Comparison of ENCODE assay signal across 11 cellular contexts in genomic region chr5:88691945-88692868, GRCh38.
DNase-seq lines count a peak whose midpoint lies in the region; ATAC-seq and TF ChIP-seq lines count a peak whose summit lies in the region.
"Had no signal": no experiment of that assay in that cellular context is flagged by ENCODE, and none has a peak within 500 bp of the region (broad histone marks: within the 10 kb centered on the region; RNA-seq: fewer than 3 reads in every experiment).

No MANE protein-coding gene starts in this region.

- ATAC-seq in CD4-positive, alpha-beta T cell (ENCODE audit: poor library complexity): no peak

- H3K36me3 ChIP-seq in CD4-positive, alpha-beta memory T cell (ENCODE audit: insufficient read depth, low read length): no peaks in the 10 kb centered on the region

- H3K27ac ChIP-seq in CD4-positive, alpha-beta T cell (ENCODE audit: low read depth, low read length): no peak overlapping the region
- H3K27ac ChIP-seq in CD4-positive, alpha-beta memory T cell (ENCODE audit: low read depth, low read length): no peak overlapping the region

- H3K4me3 ChIP-seq in CD4-positive, alpha-beta memory T cell (ENCODE audit: low read length in 2 of 2): no peak overlapping the region

- no peaks in the 10 kb centered on the region for H3K9me3 Mint-ChIP-seq in CD4-positive, alpha-beta T cell
- H3K9me3 Mint-ChIP-seq in IgD-negative memory B cell (peaks cover 0 to 23% (median 0%) of the 10 kb centered on the region in 3 donors), neural crest cell (no peaks in the 10 kb centered on the region)
- H3K9me3 Mint-ChIP-seq in dendritic cell treated with granulocyte-macrophage colony-stimulating factor and Interleukin-4, amounts not matched to agents 40 ng/mL and 50 ng/mL, for 4 days: no peaks in the 10 kb centered on the region
- peaks cover 0 to 23% (median 3%) of the 10 kb centered on the region in 8 donors for H3K9me3 Mint-ChIP-seq in CD4-positive, alpha-beta memory T cell

- TF ChIP-seq CTCF in CD4-positive, alpha-beta T cell (IDR thresholded peaks at IDR 0.05): no peak
- TF ChIP-seq CTCF in neural crest cell (conservative IDR thresholded peaks at IDR 0.05): no peak
- no peak for TF ChIP-seq CTCF in GM10248 (IDR thresholded peaks at IDR 0.05; ENCODE audit: control extremely low read depth, extremely low read depth, low read depth, missing control alignments)

- intact Hi-C loops in CD4-positive, alpha-beta T cell (cut with DNase I, micrococcal nuclease): loop anchor here (1.0 to 10.0 kb wide), 4 partner anchors 911 to 1807 kb away; no protein-coding TSS in a partner anchor
- intact Hi-C loops in dendritic cell treated with granulocyte-macrophage colony-stimulating factor and Interleukin-4, amounts not matched to agents 40 ng/mL and 50 ng/mL, for 4 days (cut with micrococcal nuclease): loop anchor here (1.0 kb wide), 1 partner anchor 911 kb away; no protein-coding TSS in a partner anchor
- intact Hi-C loops in CD4-positive, alpha-beta memory T cell (cut with micrococcal nuclease): loop anchor here (1.0 to 2.0 kb wide), 3 partner anchors 12 to 1811 kb away; no protein-coding TSS in a partner anchor

- peaks cover 28% of the 10 kb centered on the region for H3K4me1 Mint-ChIP-seq in CD4-positive, alpha-beta T cell (ENCODE audit: low read depth)
- H3K4me1 Mint-ChIP-seq in IgD-negative memory B cell: peaks cover 12 to 18% (median 13%) of the 10 kb centered on the region in 3 donors
- H3K4me1 Mint-ChIP-seq in dendritic cell treated with granulocyte-macrophage colony-stimulating factor and Interleukin-4, amounts not matched to agents 40 ng/mL and 50 ng/mL, for 4 days (ENCODE audit: low read depth): peaks cover 27% of the 10 kb centered on the region
- H3K4me1 Mint-ChIP-seq in neural crest cell: peaks cover 29% of the 10 kb centered on the region
- peaks cover 6 to 30% (median 10%) of the 10 kb centered on the region in 4 donors for H3K4me1 Mint-ChIP-seq in CD4-positive, alpha-beta memory T cell

- H3K36me3 Mint-ChIP-seq in CD4-positive, alpha-beta T cell (ENCODE audit: low read depth): no peaks in the 10 kb centered on the region
- H3K36me3 Mint-ChIP-seq in IgD-negative memory B cell (peaks cover 7% of the 10 kb centered on the region), neural crest cell (ENCODE audit: low read depth) (peaks cover 3% of the 10 kb centered on the region)
- no peaks in the 10 kb centered on the region for H3K36me3 Mint-ChIP-seq in dendritic cell treated with granulocyte-macrophage colony-stimulating factor and Interleukin-4, amounts not matched to agents 40 ng/mL and 50 ng/mL, for 4 days (ENCODE audit: low read depth)
- peaks cover 0 to 2% of the 10 kb centered on the region in 2 donors for H3K36me3 Mint-ChIP-seq in CD4-positive, alpha-beta memory T cell

- CTCF ChIA-PET in CD4-positive, alpha-beta T cell (lab: Charles Lee): interaction anchor here (1.6 to 2.5 kb wide), 4 partner anchors 11 to 911 kb away, joined by 6 to 20 read pairs (median 14); no protein-coding TSS in a partner anchor
- CTCF ChIA-PET in GM10248 (lab: Yijun Ruan, JAX): interaction anchor here (0.8 to 5.5 kb wide), 20 partner anchors 11 to 1573 kb away, joined by 3 to 74 read pairs (median 6); no protein-coding TSS in a partner anchor
- CTCF ChIA-PET in CD4-positive, alpha-beta memory T cell (lab: Charles Lee; ENCODE audit: partially characterized antibody): interaction anchor here (0.9 to 5.5 kb wide), 19 partner anchors 8 to 1811 kb away, joined by 3 to 133 read pairs (median 6); partner anchors contain the start of gene CETN3

- H3K27ac Mint-ChIP-seq in CD4-positive, alpha-beta T cell: no peak overlapping the region
- H3K27ac Mint-ChIP-seq in IgD-negative memory B cell (peak overlapping the region; percentile 94 to 99 (median 95)), neural crest cell (ENCODE audit: unreplicated experiment) (no peak overlapping the region)
- no peak overlapping the region for H3K27ac Mint-ChIP-seq in dendritic cell treated with granulocyte-macrophage colony-stimulating factor and Interleukin-4, amounts not matched to agents 40 ng/mL and 50 ng/mL, for 4 days
- H3K27ac Mint-ChIP-seq in CD4-positive, alpha-beta memory T cell: peak overlapping the region in 3 of 7 donors; percentile 55 to 77 (median 73)

- peaks cover 12% of the 10 kb centered on the region for H3K4me1 ChIP-seq in CD4-positive, alpha-beta memory T cell (ENCODE audit: insufficient read depth, low read length)

- H3K27me3 Mint-ChIP-seq in CD4-positive, alpha-beta T cell: peaks cover 96% of the 10 kb centered on the region
- H3K27me3 Mint-ChIP-seq in IgD-negative memory B cell: peaks cover 73% of the 10 kb centered on the region
- peaks cover 93% of the 10 kb centered on the region for H3K27me3 Mint-ChIP-seq in dendritic cell treated with granulocyte-macrophage colony-stimulating factor and Interleukin-4, amounts not matched to agents 40 ng/mL and 50 ng/mL, for 4 days
- peaks cover 99% of the 10 kb centered on the region for H3K27me3 Mint-ChIP-seq in neural crest cell (ENCODE audit: low read depth)
- H3K27me3 Mint-ChIP-seq in CD4-positive, alpha-beta memory T cell: peaks cover 65 to 81% of the 10 kb centered on the region in 2 donors

- POLR2A ChIA-PET in CD4-positive, alpha-beta T cell (lab: Charles Lee): no interaction called here
- POLR2A ChIA-PET in GM10248 (lab: Yijun Ruan, JAX): no interaction called here
- POLR2A ChIA-PET in CD4-positive, alpha-beta memory T cell (lab: Charles Lee; ENCODE audit: partially characterized antibody): no interaction called here

- no peaks in the 10 kb centered on the region for H3K9me3 ChIP-seq in CD4-positive, alpha-beta T cell (ENCODE audit: control insufficient read depth, low read length)
- no peaks in the 10 kb centered on the region for H3K9me3 ChIP-seq in CD4-positive, alpha-beta memory T cell (ENCODE audit: control insufficient read depth in 1 of 2, low read length in 2 of 2)

- peak overlapping the region; percentile 25 for H3K4me3 Mint-ChIP-seq in CD4-positive, alpha-beta T cell
- H3K4me3 Mint-ChIP-seq in IgD-negative memory B cell: peak overlapping the region; percentile 39 to 80 (median 50)
- peak overlapping the region; percentile 42 for H3K4me3 Mint-ChIP-seq in dendritic cell treated with granulocyte-macrophage colony-stimulating factor and Interleukin-4, amounts not matched to agents 40 ng/mL and 50 ng/mL, for 4 days
- peak overlapping the region; percentile 15 for H3K4me3 Mint-ChIP-seq in neural crest cell
- peak overlapping the region in 4 of 8 donors; percentile 10 to 22 (median 18) for H3K4me3 Mint-ChIP-seq in CD4-positive, alpha-beta memory T cell

- no peak for DNase-seq in CD4-positive, alpha-beta T cell
- no peak for DNase-seq in neural crest cell (ENCODE audit: low read depth, low spot score)
- no peak for DNase-seq in iPS-NIHi11 (ENCODE audit: low spot score)
- DNase-seq in GM10248 (ENCODE audit: extremely low spot score): no peak
- no peak for DNase-seq in epidermal melanocyte (ENCODE audit: insufficient read length, low spot score)
- no peak for DNase-seq in CD4-positive, alpha-beta memory T cell
- DNase-seq: activated gamma-delta T cell treated with Interleukin-2 at 50 U/mL for 16 hours, DND-41, NCI-H1436 treated with DMSO at 0.1 percent for 48 hours had no signal

- H3K27me3 ChIP-seq in CD4-positive, alpha-beta T cell (ENCODE audit: control insufficient read depth, insufficient read depth, low read length): peaks cover 97% of the 10 kb centered on the region
- peaks cover 75% of the 10 kb centered on the region for H3K27me3 ChIP-seq in CD4-positive, alpha-beta memory T cell (ENCODE audit: insufficient read depth, low read length)

Comparison
In these comparisons a context has a peak if more than half of its experiments do, and no peak if none do; other contexts are left out.
1. H3K27ac Mint-ChIP-seq: peak in IgD-negative memory B cell (3 of 3); none in CD4-positive, alpha-beta T cell (single experiment), dendritic cell treated with granulocyte-macrophage colony-stimulating factor and Interleukin-4, amounts not matched to agents 40 ng/mL and 50 ng/mL, for 4 days (single experiment) and neural crest cell (single experiment).